In the genomic region with DNA sequence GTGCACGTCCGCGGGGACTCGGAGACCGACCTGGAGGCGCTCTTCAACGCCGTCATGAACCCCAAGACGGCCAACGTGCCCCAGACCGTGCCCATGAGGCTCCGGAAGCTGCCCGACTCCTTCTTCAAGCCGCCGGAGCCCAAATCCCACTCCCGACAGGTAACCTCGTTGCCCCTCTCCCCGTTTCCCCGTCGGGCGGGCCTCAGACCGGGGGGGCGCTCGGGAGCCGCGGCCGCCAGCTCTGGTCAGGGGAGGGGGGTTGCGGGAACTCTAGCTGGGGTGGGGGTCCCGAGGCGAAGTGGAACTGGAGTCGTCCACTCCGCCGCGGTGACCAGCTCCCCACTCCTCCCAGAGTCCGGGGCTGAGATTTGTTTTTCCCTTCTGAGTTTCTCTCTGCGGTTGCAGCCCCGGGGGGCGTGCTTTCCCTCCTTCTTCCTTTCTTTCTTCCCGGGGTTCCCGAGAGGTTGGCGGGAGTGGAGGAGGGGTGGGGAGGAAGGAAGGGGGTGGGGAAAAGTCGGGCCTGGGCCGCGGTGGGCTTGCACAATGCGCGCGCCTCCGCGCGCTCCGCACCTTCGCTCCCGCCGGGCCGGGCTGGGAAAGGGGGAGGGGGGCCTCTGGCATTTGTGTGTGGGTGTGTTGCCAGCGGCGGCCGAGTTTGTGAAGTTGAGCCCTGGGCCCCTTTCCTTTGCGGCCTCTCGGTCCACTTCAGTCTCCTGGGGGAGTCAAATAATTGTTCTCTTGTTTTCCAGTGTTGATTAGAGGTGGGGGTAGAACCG, we compare ENCODE assay signal across 8 cellular contexts. TPM values are rescaled to one million over a fixed set of nuclear protein-coding genes. Genes with fewer than 3 reads are reported as not detected.
DNase-seq lines count a peak whose midpoint lies in the region; ATAC-seq, FAIRE-seq and TF ChIP-seq lines count a peak whose summit lies in the region.

No MANE protein-coding gene starts in this region.

- peaks cover 4% of the 10 kb centered on the region for H3K36me3 Mint-ChIP-seq in chondrocyte (ENCODE audit: low read depth)

- dilution Hi-C loops in keratinocyte (cut with MboI; ENCODE audit: extremely low pct_ligation_motif_present, low sequenced_read_pairs), result no loop called here

- peak; percentile 12 for DNase-seq in NCI-H748 (lab: John Stamatoyannopoulos, UW; ENCODE audit: unreplicated experiment)
- no peak for DNase-seq in NCI-H748 treated with DMSO at 0.1 percent for 48 hours (lab: John Stamatoyannopoulos, UW)
- DNase-seq in Panc1 (ENCODE audit: low read depth, low spot score), result no peak
- DNase-seq in chondrocyte (ENCODE audit: low spot score), result no peak
- no peak for DNase-seq in keratinocyte (ENCODE audit: low read depth, low spot score)
- peak; percentile 62 for DNase-seq in small intestine
- DNase-seq in NCI-H2171 treated with DMSO at 0.1 percent for 48 hours (lab: John Stamatoyannopoulos, UW), result no peak

- H3K4me2 ChIP-seq in keratinocyte (ENCODE audit: control insufficient read depth, extremely low read depth, insufficient read depth, low read depth, low read length), result peak overlapping the region; percentile 90

- H3K36me3 ChIP-seq in Panc1 (ENCODE audit: control insufficient read depth, insufficient read depth, low read length) (peaks cover 22% of the 10 kb centered on the region), keratinocyte (ENCODE audit: control insufficient read depth in 2 of 2, extremely low read depth in 1 of 2, insufficient read depth in 2 of 2, low read length in 2 of 2) (peaks cover 0 to 3% of the 10 kb centered on the region in 2 experiments), small intestine (ENCODE audit: control insufficient read depth in 2 of 2, insufficient read depth in 2 of 2, low read length in 2 of 2) (no peaks in the 10 kb centered on the region)

- peak; percentile 84 for TF ChIP-seq CTCF in Panc1 (IDR thresholded peaks at IDR 0.05)
- TF ChIP-seq CTCF in chondrocyte (IDR thresholded peaks at IDR 0.05), result peak; percentile 59
- peak in 2 of 3 experiments; percentile 9 to 33 for TF ChIP-seq CTCF in keratinocyte (optimal IDR thresholded peaks at IDR 0.05 in 1 of 3, IDR thresholded peaks at IDR 0.05 in 1 of 3, conservative IDR thresholded peaks at IDR 0.05 in 1 of 3; ENCODE audit: extremely low read depth in 1 of 3, insufficient read depth in 2 of 3, low read length in 3 of 3)

- H3K9me3 ChIP-seq in Panc1 (ENCODE audit: control insufficient read depth, insufficient read depth, low read depth, low read length), result no peaks in the 10 kb centered on the region
- no peaks in the 10 kb centered on the region for H3K9me3 ChIP-seq in keratinocyte (ENCODE audit: control insufficient read depth, low read depth, low read length)
- no peaks in the 10 kb centered on the region for H3K9me3 ChIP-seq in small intestine (ENCODE audit: control insufficient read depth, low read depth)

- in situ Hi-C loops in Panc1 (cut with HindIII; ENCODE audit: low pct_unique_long_range_greater_than_20kb, low sequenced_read_pairs), result no loop called here

- H3K27ac ChIP-seq in Panc1 (ENCODE audit: low read length) (peak overlapping the region; percentile 95), keratinocyte (ENCODE audit: control insufficient read depth, insufficient read depth, low read length) (peak overlapping the region; percentile 92), small intestine (ENCODE audit: low read depth in 1 of 2, low read length in 1 of 2) (peak overlapping the region; percentile 93 to 99)

- H2AFZ ChIP-seq in keratinocyte (ENCODE audit: control insufficient read depth, low read length), result no peak overlapping the region

- H3K4me3 ChIP-seq in Panc1 (ENCODE audit: low read depth in 2 of 2, low read length in 2 of 2) (peak overlapping the region; percentile 80 to 83), keratinocyte (ENCODE audit: control insufficient read depth in 2 of 3, extremely low read depth in 1 of 3, insufficient read depth in 2 of 3, low read depth in 1 of 3, low read length in 3 of 3) (peak overlapping the region; percentile 67 to 93 (median 67)), small intestine (ENCODE audit: low read depth in 1 of 2, low read length in 2 of 2) (peak overlapping the region; percentile 90 to 94)

- H3K4me1 Mint-ChIP-seq in chondrocyte (ENCODE audit: low read depth), result peaks cover 44% of the 10 kb centered on the region

- no TSS peak for BruUV-seq in Panc1 (replicated peaks; lab: Mats Ljungman, UMichigan)

- peaks cover 45% of the 10 kb centered on the region for H3K79me2 ChIP-seq in keratinocyte (ENCODE audit: control insufficient read depth, insufficient read depth, low read length)

- ATAC-seq in Panc1, result peak; percentile 66
- no peak for ATAC-seq in GM18519 (IDR thresholded peaks at IDR 0.05; ENCODE audit: low FRiP score, unreplicated experiment)

- H3K9me3 Mint-ChIP-seq in chondrocyte (ENCODE audit: low read depth), result no peaks in the 10 kb centered on the region

- CTCF ChIA-PET in Panc1 (lab: Charles Lee), result interaction anchor here (0.6 kb wide), 2 partner anchors 47 to 55 kb away, joined by 3 read pairs; no protein-coding TSS in a partner anchor

- H3K27ac Mint-ChIP-seq in chondrocyte (ENCODE audit: unreplicated experiment), result peak overlapping the region; percentile 98

- H3K4me3 Mint-ChIP-seq in chondrocyte (ENCODE audit: unreplicated experiment), result peak overlapping the region; percentile 91

- no peaks in the 10 kb centered on the region for H3K9me1 ChIP-seq in keratinocyte (ENCODE audit: control insufficient read depth, extremely low read depth, insufficient read depth, low read length)

- WGBS in small intestine, 3 donors, result 1 to 2% (median 1%) methylated on average over 46 to 61 of the region's 61 CpGs

- peak overlapping the region; percentile 86 for H3K9ac ChIP-seq in keratinocyte (ENCODE audit: control insufficient read depth, extremely low read depth, insufficient read depth, low read length)

- H3K27me3 ChIP-seq in Panc1 (ENCODE audit: control insufficient read depth, insufficient read depth, low read length) (no peaks in the 10 kb centered on the region), keratinocyte (ENCODE audit: control insufficient read depth, extremely low read depth, insufficient read depth, low read length) (no peaks in the 10 kb centered on the region), small intestine (ENCODE audit: control insufficient read depth in 2 of 2, insufficient read depth in 2 of 2, low read length in 2 of 2) (peaks cover 0 to 1% of the 10 kb centered on the region in 2 donors)

- FAIRE-seq in keratinocyte (lab: Jason Lieb, UNC) (no peak), small intestine (lab: Jason Lieb, UNC) (no peak)

- H3K4me1 ChIP-seq in Panc1 (ENCODE audit: control insufficient read depth, insufficient read depth, low read length), result peaks cover 47% of the 10 kb centered on the region
- peaks cover 28% of the 10 kb centered on the region for H3K4me1 ChIP-seq in keratinocyte (ENCODE audit: control insufficient read depth, extremely low read depth, insufficient read depth, low read length)
- H3K4me1 ChIP-seq in small intestine (ENCODE audit: control insufficient read depth in 2 of 2, insufficient read depth in 1 of 2, low read depth in 1 of 2, low read length in 1 of 2), result peaks cover 0 to 2% of the 10 kb centered on the region in 2 donors

- H3K27me3 Mint-ChIP-seq in chondrocyte (ENCODE audit: low read depth), result no peaks in the 10 kb centered on the region

- POLR2A ChIA-PET in Panc1 (lab: Charles Lee), result interaction anchor here (0.6 to 0.8 kb wide), 4 partner anchors 28 to 341 kb away, joined by 3 to 21 read pairs (median 4); no protein-coding TSS in a partner anchor

- intact Hi-C loops in Panc1 (cut with micrococcal nuclease; ENCODE audit: unreplicated experiment), result no loop called here

- no peaks in the 10 kb centered on the region for H4K20me1 ChIP-seq in keratinocyte (ENCODE audit: control insufficient read depth, extremely low read depth, insufficient read depth, low read length)

RNA-seq across cellular contexts. Expression of a gene that starts 1.0 kb away (rescaled TPM):
- total RNA-seq in Panc1 (2021; ENCODE audit: unreplicated experiment) (158 TPM), chondrocyte (114 to 132 TPM (median 116 TPM) in 3 replicates)
- 103 TPM for polyA plus RNA-seq in Panc1 (2012; ENCODE audit: insufficient read length)
- polyA plus RNA-seq in keratinocyte (89.8 to 125 TPM (median 105 TPM) in 3 replicates), small intestine (10 to 100 TPM; 14.1 to 24.4 (median 15.2) TPM)
- 73.1 TPM for polyA plus RNA-seq in keratinocyte (2011; ENCODE audit: low read depth)
- polyA plus RNA-seq in keratinocyte (2011; cell fraction: cytosol; rRNA removed), result 95.6 and 114 TPM in 2 replicates
- polyA plus RNA-seq in keratinocyte (2011; cell fraction: nucleus; rRNA removed), result 132 and 152 TPM in 2 replicates
- 66.6 and 104 TPM in 2 replicates for polyA plus RNA-seq in keratinocyte (2012; ENCODE audit: low replicate concordance)
- 237 to 310 TPM (median 294 TPM) in 3 replicates for polyA minus RNA-seq in keratinocyte
- 154 TPM for polyA minus RNA-seq in keratinocyte (2011; cell fraction: cytosol; rRNA and poly(A)+ RNA removed)
- polyA minus RNA-seq in keratinocyte (2011; cell fraction: nucleus; rRNA and poly(A)+ RNA removed), result 166 and 273 TPM in 2 replicates

Comparison
In these comparisons a context has a peak if more than half of its experiments do, and no peak if none do; other contexts are left out.
1. DNase-seq: peak in NCI-H748 (single experiment) and small intestine (single experiment); none in NCI-H748 treated with DMSO at 0.1 percent for 48 hours (single experiment), Panc1 (single experiment), chondrocyte (single experiment), keratinocyte (single experiment) and NCI-H2171 treated with DMSO at 0.1 percent for 48 hours (single experiment).
2. CTCF ChIP-seq: peak in every context shown above with its lines; median percentile 84 in Panc1; 59 in chondrocyte; 21 in keratinocyte.
3. Peak in every context shown above with its lines, with median percentiles within 50 percentile points of each other: H3K27ac ChIP-seq and H3K4me3 ChIP-seq.